ENCODE assay signal across 8 cellular contexts in the genomic region with DNA sequence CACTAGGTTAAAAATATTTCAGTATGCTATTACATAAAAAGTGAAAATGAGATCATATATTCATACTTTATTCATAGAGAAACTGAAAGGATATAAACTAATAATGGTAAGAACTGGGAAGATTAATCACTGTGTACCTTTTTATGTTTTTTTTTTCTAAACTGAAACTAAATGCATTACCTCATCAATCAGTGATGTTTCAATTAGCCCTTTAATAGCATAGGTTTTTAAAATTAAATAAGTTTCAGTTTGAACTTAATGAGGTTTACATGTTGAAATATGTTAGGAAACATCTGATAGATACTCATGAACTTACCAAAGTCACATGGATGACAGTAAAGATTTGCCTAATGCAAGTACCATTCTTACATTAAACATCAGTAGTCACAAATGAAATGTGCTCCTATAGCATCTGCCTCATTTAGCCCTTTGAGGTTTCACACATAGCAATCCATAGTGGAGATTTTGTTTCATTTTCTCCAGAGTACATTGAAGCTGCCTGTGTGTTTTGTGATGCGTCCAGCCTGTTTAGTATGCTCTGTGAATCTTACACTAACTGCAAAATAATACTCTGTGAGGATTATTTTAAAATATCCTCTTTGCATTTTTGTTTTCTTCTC. TPM values are rescaled to one million over a fixed set of nuclear protein-coding genes. Genes with fewer than 3 reads are reported as not detected.
DNase-seq lines count a peak whose midpoint lies in the region; ATAC-seq and TF ChIP-seq lines count a peak whose summit lies in the region.

No MANE protein-coding gene starts in this region.

- no peak overlapping the region for H2BK15ac ChIP-seq in mesendoderm (replicated peaks; ENCODE audit: low read depth)

- H3K4me3 Mint-ChIP-seq in activated B cell treated with CpG ODN at 0.5 μM for 24 hours: peak overlapping the region; percentile 71
- H3K4me3 Mint-ChIP-seq in mesothelial cell of epicardium: no peak overlapping the region

- H3K56ac ChIP-seq in mesendoderm (ENCODE audit: low read length): no peak overlapping the region

- H3K27me3 Mint-ChIP-seq in activated B cell treated with CpG ODN at 0.5 μM for 24 hours: no peaks in the 10 kb centered on the region
- H3K27me3 Mint-ChIP-seq in mesothelial cell of epicardium (ENCODE audit: low read depth): no peaks in the 10 kb centered on the region

- H3K4me3 ChIP-seq in GM12865 (ENCODE audit: low read depth, low read length) (peak overlapping the region; percentile 54), mesendoderm (ENCODE audit: low read length) (no peak overlapping the region)

- H3K9ac ChIP-seq in mesendoderm (ENCODE audit: low read length): no peak overlapping the region

- no peak overlapping the region for H2BK120ac ChIP-seq in mesendoderm (ENCODE audit: low read depth, low read length)

- intact Hi-C loops in activated B cell treated with CpG ODN at 0.5 μM for 24 hours (cut with micrococcal nuclease): loop anchor here (1.0 to 2.0 kb wide), 5 partner anchors 9 to 47 kb away; no protein-coding TSS in a partner anchor

- CTCF ChIA-PET in activated B cell treated with CpG ODN at 0.5 μM for 24 hours (lab: Charles Lee) (interaction anchor here (1.1 to 1.7 kb wide), 5 partner anchors 9 to 23 kb away, joined by 5 to 10 read pairs (median 6); a partner anchor contains a TSS), HEK293T (lab: Yijun Ruan, JAX) (interaction anchor here (1.7 kb wide), 1 partner anchor 10 kb away, joined by 8 read pairs; no protein-coding TSS in a partner anchor), RWPE1 (lab: Yijun Ruan, JAX) (interaction anchor here (0.6 kb wide), 1 partner anchor 33 kb away, joined by 5 read pairs; no protein-coding TSS in a partner anchor)

- no CpG with 5 or more reads among the region's 1 CpG for WGBS in mesendoderm (ENCODE audit: extremely low coverage, insufficient coverage, low lambda C conversion rate)

- H4K8ac ChIP-seq in mesendoderm (ENCODE audit: low read depth, low read length): no peak overlapping the region

- DNase-seq in GM12865 (ENCODE audit: low read depth): peak; percentile 16
- no peak for DNase-seq in activated B cell treated with CpG ODN at 0.5 μM for 24 hours
- no peak for DNase-seq in mesothelial cell of epicardium (ENCODE audit: low spot score in 2 of 2, unreplicated experiment in 2 of 2)
- no peak for DNase-seq in mesendoderm
- DNase-seq in HEK293T (ENCODE audit: extremely low spot score): no peak
- DNase-seq in RWPE1 (ENCODE audit: low spot score): no peak
- no peak for DNase-seq in ACHN

- no peak overlapping the region for H2BK5ac ChIP-seq in mesendoderm (ENCODE audit: low read length)

- peak; percentile 36 for ATAC-seq in GM21786 (IDR thresholded peaks at IDR 0.05; ENCODE audit: unreplicated experiment)
- peak; percentile 41 for ATAC-seq in activated B cell treated with CpG ODN at 0.5 μM for 24 hours (ENCODE audit: low read depth)

- H3K4me1 ChIP-seq in mesendoderm (ENCODE audit: control insufficient read depth, low read depth, low read length): no peaks in the 10 kb centered on the region

- H3K9me3 Mint-ChIP-seq in activated B cell treated with CpG ODN at 0.5 μM for 24 hours (no peaks in the 10 kb centered on the region), mesothelial cell of epicardium (peaks cover 4% of the 10 kb centered on the region)

- H3K27me3 ChIP-seq in mesendoderm (ENCODE audit: insufficient read depth, low read length, poor library complexity): no peaks in the 10 kb centered on the region

- peaks cover 79% of the 10 kb centered on the region for H3K4me1 Mint-ChIP-seq in activated B cell treated with CpG ODN at 0.5 μM for 24 hours
- H3K4me1 Mint-ChIP-seq in mesothelial cell of epicardium: peaks cover 29% of the 10 kb centered on the region

- no peak overlapping the region for H3K23ac ChIP-seq in mesendoderm (ENCODE audit: low read length)

- no peaks in the 10 kb centered on the region for H3K36me3 ChIP-seq in mesendoderm (ENCODE audit: control insufficient read depth, insufficient read depth, low read length)

- peaks cover 5% of the 10 kb centered on the region for H3K79me2 ChIP-seq in mesendoderm (ENCODE audit: control insufficient read depth, insufficient read depth, low read length)

- H4K5ac ChIP-seq in mesendoderm (ENCODE audit: low read length): no peak overlapping the region

- H3K18ac ChIP-seq in mesendoderm (ENCODE audit: low read length): no peak overlapping the region

- H3K27ac ChIP-seq in mesendoderm (ENCODE audit: low read depth, low read length): no peak overlapping the region
- H3K27ac ChIP-seq in RWPE1: no peak overlapping the region

- no peak overlapping the region for H2AK5ac ChIP-seq in mesendoderm (ENCODE audit: low read length)

- peak overlapping the region; percentile 95 for H3K27ac Mint-ChIP-seq in activated B cell treated with CpG ODN at 0.5 μM for 24 hours
- H3K27ac Mint-ChIP-seq in mesothelial cell of epicardium: peak overlapping the region; percentile 90

- TF ChIP-seq CTCF in GM12865 (IDR thresholded peaks at IDR 0.05; ENCODE audit: insufficient read depth, low read depth, low read length, missing control alignments): no peak
- TF ChIP-seq CTCF in activated B cell treated with CpG ODN at 0.5 μM for 24 hours (IDR thresholded peaks at IDR 0.05): no peak
- TF ChIP-seq CTCF in mesothelial cell of epicardium (IDR thresholded peaks at IDR 0.05; ENCODE audit: unreplicated experiment): no peak
- no peak for TF ChIP-seq CTCF in RWPE1 (conservative IDR thresholded peaks at IDR 0.05; ENCODE audit: low read depth)

- no peak overlapping the region for H3K4me2 ChIP-seq in mesendoderm (ENCODE audit: low read length)

- no peak overlapping the region for H3K4ac ChIP-seq in mesendoderm (ENCODE audit: low read depth, low read length)

- in situ Hi-C loops in ACHN (cut with HindIII; ENCODE audit: low pct_ligation_motif_present, low pct_unique_long_range_greater_than_20kb, low sequenced_read_pairs): no loop called here

- POLR2A ChIA-PET in activated B cell treated with CpG ODN at 0.5 μM for 24 hours (lab: Charles Lee): interaction anchor here (1.0 to 3.6 kb wide), 2 partner anchors 10 to 20 kb away, joined by 4 to 58 read pairs; a partner anchor contains a TSS
- POLR2A ChIA-PET in HEK293T (lab: Yijun Ruan, JAX): interaction anchor here (2.7 kb wide), 1 partner anchor 8 kb away, joined by 15 read pairs; a partner anchor contains a TSS
- POLR2A ChIA-PET in RWPE1 (lab: Yijun Ruan, JAX; ENCODE audit: low non-redundant PET): no interaction called here

- H3K36me3 Mint-ChIP-seq in activated B cell treated with CpG ODN at 0.5 μM for 24 hours (ENCODE audit: low read depth): peaks cover 11% of the 10 kb centered on the region
- no peaks in the 10 kb centered on the region for H3K36me3 Mint-ChIP-seq in mesothelial cell of epicardium

- peaks cover 9% of the 10 kb centered on the region for H3K79me1 ChIP-seq in mesendoderm (ENCODE audit: low read length)

TF ChIP-seq in HEK293T, 16 proteins besides CTCF, POLR2A, EP300 and RAD21:
- TF ChIP-seq SUZ12 (IDR thresholded peaks at IDR 0.05) (no peak), ARNT (IDR thresholded peaks at IDR 0.05) (no peak), L3MBTL2 (conservative IDR thresholded peaks at IDR 0.05) (no peak), HDGF (IDR thresholded peaks at IDR 0.05; ENCODE audit: borderline replicate concordance) (no peak), TARDBP (IDR thresholded peaks at IDR 0.05) (no peak), FOXK2 (IDR thresholded peaks at IDR 0.05) (no peak), CTBP1 (IDR thresholded peaks at IDR 0.05; ENCODE audit: borderline replicate concordance) (no peak), LEF1 (IDR thresholded peaks at IDR 0.05; ENCODE audit: borderline replicate concordance) (no peak), FOXM1 (IDR thresholded peaks at IDR 0.05; ENCODE audit: borderline replicate concordance) (no peak), NFRKB (IDR thresholded peaks at IDR 0.05) (no peak), ELF4 (IDR thresholded peaks at IDR 0.05) (no peak), FOXA1 (IDR thresholded peaks at IDR 0.05) (no peak), BHLHE40 (IDR thresholded peaks at IDR 0.05; ENCODE audit: borderline replicate concordance) (no peak), SP1 (IDR thresholded peaks at IDR 0.05) (no peak), ZNF384 (IDR thresholded peaks at IDR 0.05) (no peak)

RNA-seq across cellular contexts. Expression of a gene that starts 8.9 kb away (rescaled TPM):
- total RNA-seq in activated B cell treated with CpG ODN at 0.5 μM for 24 hours (47.9 and 53.8 TPM in 2 replicates), mesothelial cell of epicardium (15.8 to 19.6 TPM (median 17.1 TPM) in 3 replicates)
- polyA plus RNA-seq in mesendoderm (2013, experiment 1 of 2): 26.0 TPM
- polyA plus RNA-seq in mesendoderm (2013, experiment 2 of 2): 25.5 TPM
